In the genomic region with DNA sequence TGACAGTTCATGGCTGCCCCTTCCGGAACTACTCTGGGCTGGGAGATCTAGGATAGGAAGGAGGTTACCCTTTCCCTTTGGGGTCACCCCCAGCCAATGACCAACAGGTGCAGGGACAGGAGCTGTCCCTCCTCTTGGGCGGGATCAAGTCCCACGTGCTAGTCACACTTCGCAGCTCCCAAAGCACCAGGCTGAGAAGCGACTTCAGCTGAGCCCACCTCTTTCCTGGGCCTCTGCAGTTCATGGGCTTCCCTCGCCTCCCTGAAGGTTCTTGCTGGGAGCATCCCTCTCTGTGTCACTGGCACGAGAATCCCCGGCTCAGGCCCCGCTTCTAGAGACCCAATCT, we compare ENCODE assay signal across 18 cellular contexts.
DNase-seq lines count a peak whose midpoint lies in the region; ATAC-seq and TF ChIP-seq lines count a peak whose summit lies in the region.
"Had no signal": no experiment of that assay in that cellular context is flagged by ENCODE, and none has a peak within 500 bp of the region (broad histone marks: within the 10 kb centered on the region; RNA-seq: fewer than 3 reads in every experiment).

No MANE protein-coding gene starts in this region.

- H3K9me3 ChIP-seq in right atrium auricular region (no peaks in the 10 kb centered on the region), skeletal muscle tissue (ENCODE audit: control insufficient read depth in 3 of 3, low read length in 3 of 3) (no peaks in the 10 kb centered on the region)
- H3K9me3 ChIP-seq: colonic mucosa had no signal

- no peak for ATAC-seq in Right ventricle myocardium inferior
- ATAC-seq: activated CD8-positive, alpha-beta memory T cell treated with anti-CD3 and anti-CD28 coated beads, Interleukin-2, amount 10 ng/mL, durations not matched to agents 7 days and 5 days had no signal

- intact Hi-C loops in Right ventricle myocardium inferior (cut with DNase I): no loop called here

- TF ChIP-seq CTCF in right atrium auricular region (IDR thresholded peaks at IDR 0.05) (no peak), coronary artery (IDR thresholded peaks at IDR 0.05) (no peak)

- H3K27me3 ChIP-seq in right atrium auricular region (no peaks in the 10 kb centered on the region), skeletal muscle tissue (ENCODE audit: control insufficient read depth in 3 of 3, insufficient read depth in 3 of 3, low read length in 3 of 3) (no peaks in the 10 kb centered on the region)
- H3K27me3 ChIP-seq: colonic mucosa had no signal

- DNase-seq in right atrium auricular region (ENCODE audit: low spot score): no peak
- DNase-seq in Right ventricle myocardium inferior (ENCODE audit: missing footprints): no peak
- DNase-seq in coronary artery (ENCODE audit: low spot score): no peak
- no peak for DNase-seq in OCI-M1 (lab: John Stamatoyannopoulos, UW)
- DNase-seq in UCSD-AML1 (lab: John Stamatoyannopoulos, UW; ENCODE audit: unreplicated experiment): no peak
- no peak for DNase-seq in NCI-H2227 treated with DMSO at 0.1 percent for 48 hours (lab: John Stamatoyannopoulos, UW)
- no peak for DNase-seq in DMS 273 (lab: John Stamatoyannopoulos, UW; ENCODE audit: unreplicated experiment)
- DNase-seq: activated CD8-positive, alpha-beta memory T cell treated with anti-CD3 and anti-CD28 coated beads, Interleukin-2, amount 10 ng/mL, durations not matched to agents 7 days and 5 days; activated effector memory CD4-positive, alpha-beta T cell treated with anti-CD3 and anti-CD28 coated beads, Interleukin-2, amount 50 U/mL, for 16 hours; colonic mucosa; COR-L47; glutamatergic neuron; H7; MV-4-11; NCI-H82; RPMI8226 had no signal

- no peak overlapping the region for H3K4me3 ChIP-seq in right atrium auricular region
- no peak overlapping the region for H3K4me3 ChIP-seq in coronary artery
- peak overlapping the region in 2 of 3 donors; percentile 6 to 23 for H3K4me3 ChIP-seq in skeletal muscle tissue (ENCODE audit: low read length in 3 of 3)
- H3K4me3 ChIP-seq: colonic mucosa had no signal

- H3K27ac ChIP-seq in right atrium auricular region: peak overlapping the region; percentile 21 to 76
- peak overlapping the region; percentile 24 to 63 for H3K27ac ChIP-seq in coronary artery
- peak overlapping the region; percentile 41 for H3K27ac ChIP-seq in skeletal muscle tissue (ENCODE audit: low read depth, low read length)
- H3K27ac ChIP-seq: colonic mucosa, epithelial cell of prostate had no signal

- H3K36me3 ChIP-seq in right atrium auricular region (no peaks in the 10 kb centered on the region), skeletal muscle tissue (ENCODE audit: control insufficient read depth in 3 of 3, insufficient read depth in 3 of 3, low read length in 3 of 3) (no peaks in the 10 kb centered on the region)
- H3K36me3 ChIP-seq: colonic mucosa had no signal

- H3K9ac ChIP-seq in skeletal muscle tissue (ENCODE audit: low read depth in 1 of 3, low read length in 3 of 3): peak overlapping the region in 2 of 3 donors; percentile 57 to 64

- H3K4me1 ChIP-seq in right atrium auricular region (peaks cover 0 to 93% of the 10 kb centered on the region in 2 donors), skeletal muscle tissue (ENCODE audit: control insufficient read depth in 3 of 3, insufficient read depth in 3 of 3, low read length in 3 of 3) (peaks cover 84 to 93% (median 87%) of the 10 kb centered on the region in 3 donors)

Comparison
In these comparisons a context has a peak if more than half of its experiments do, and no peak if none do; other contexts are left out.
1. H3K4me3 ChIP-seq: peak in skeletal muscle tissue (2 of 3); none in right atrium auricular region (0 of 2) and coronary artery (single experiment).
2. Peak in every context shown above with its lines, with median percentiles within 50 percentile points of each other: H3K27ac ChIP-seq.